16 cellular contexts compared by ENCODE assay signal in genomic region chr2:64551851-64552250, GRCh38. TPM values are rescaled to one million over a fixed set of nuclear protein-coding genes. Genes with fewer than 3 reads are reported as not detected.
DNase-seq lines count a peak whose midpoint lies in the region; ATAC-seq and TF ChIP-seq lines count a peak whose summit lies in the region.
"Had no signal": no experiment of that assay in that cellular context is flagged by ENCODE, and none has a peak within 500 bp of the region (broad histone marks: within the 10 kb centered on the region; RNA-seq: fewer than 3 reads in every experiment).

No MANE protein-coding gene starts in this region.

- H3K27me3 Mint-ChIP-seq in activated naive CD8-positive, alpha-beta T cell: no peaks in the 10 kb centered on the region
- no peaks in the 10 kb centered on the region for H3K27me3 Mint-ChIP-seq in activated naive CD8-positive, alpha-beta T cell treated with anti-CD3 and anti-CD28 coated beads, Interleukin-2, amount 50 U/mL, for 24 hours
- H3K27me3 Mint-ChIP-seq in stimulated activated memory B cell treated with anti-CD40 and anti-IgM and Interleukin-4, amounts not matched to agents 10 μg/mL and 1 μg/mL and 100 μg/mL, for 72 hours: no peaks in the 10 kb centered on the region
- H3K27me3 Mint-ChIP-seq: CD4-positive, alpha-beta T cell had no signal

- H3K4me3 Mint-ChIP-seq in activated naive CD8-positive, alpha-beta T cell: no peak overlapping the region
- H3K4me3 Mint-ChIP-seq in activated naive CD8-positive, alpha-beta T cell treated with anti-CD3 and anti-CD28 coated beads, Interleukin-2, amount 50 U/mL, for 24 hours: no peak overlapping the region
- H3K4me3 Mint-ChIP-seq in stimulated activated memory B cell treated with anti-CD40 and anti-IgM and Interleukin-4, amounts not matched to agents 10 μg/mL and 1 μg/mL and 100 μg/mL, for 72 hours: no peak overlapping the region
- H3K4me3 Mint-ChIP-seq: CD4-positive, alpha-beta T cell; GM23338 had no signal

- no peak for ATAC-seq in activated naive CD8-positive, alpha-beta T cell treated with anti-CD3 and anti-CD28 coated beads, Interleukin-2, amount 50 U/mL, for 24 hours
- ATAC-seq in stimulated activated memory B cell treated with anti-CD40 and anti-IgM and Interleukin-4, amounts not matched to agents 10 μg/mL and 1 μg/mL and 100 μg/mL, for 72 hours: no peak
- ATAC-seq in GM18909 (IDR thresholded peaks at IDR 0.05; ENCODE audit: poor library complexity, unreplicated experiment): no peak
- ATAC-seq: GM23338 had no signal

- in situ Hi-C loops in SK-MEL-5 (cut with HindIII; ENCODE audit: low pct_unique_long_range_greater_than_20kb, low sequenced_read_pairs): loop anchor here (10.0 to 25.0 kb wide), 2 partner anchors 217 to 515 kb away; no protein-coding TSS in a partner anchor
- in situ Hi-C loops in GM13977 (cut with MboI; ENCODE audit: low pct_unique_long_range_greater_than_20kb, low sequenced_read_pairs, unreplicated experiment): no loop called here

- no peaks in the 10 kb centered on the region for H3K9me3 Mint-ChIP-seq in activated naive CD8-positive, alpha-beta T cell (ENCODE audit: low read depth)
- H3K9me3 Mint-ChIP-seq in activated naive CD8-positive, alpha-beta T cell treated with anti-CD3 and anti-CD28 coated beads, Interleukin-2, amount 50 U/mL, for 24 hours: no peaks in the 10 kb centered on the region
- H3K9me3 Mint-ChIP-seq in stimulated activated memory B cell treated with anti-CD40 and anti-IgM and Interleukin-4, amounts not matched to agents 10 μg/mL and 1 μg/mL and 100 μg/mL, for 72 hours: no peaks in the 10 kb centered on the region
- H3K9me3 Mint-ChIP-seq: CD4-positive, alpha-beta T cell; GM23338 had no signal

- DNase-seq in activated naive CD8-positive, alpha-beta T cell treated with anti-CD3 and anti-CD28 coated beads, Interleukin-2, amount 50 U/mL, for 24 hours: no peak
- peak; percentile 94 for DNase-seq in SK-MEL-5 (ENCODE audit: low read depth, low spot score)
- peak; percentile 26 for DNase-seq in medulla oblongata (ENCODE audit: extremely low spot score)
- DNase-seq in DMS 273 treated with DMSO at 0.1 percent for 48 hours (lab: John Stamatoyannopoulos, UW): no peak
- DNase-seq in GM13977 (ENCODE audit: low spot score): no peak
- DNase-seq: ACHN; CD4-positive, alpha-beta T cell; DMS153; DMS79 treated with DMSO at 0.1 percent for 48 hours; EL; H7; IMR-90 had no signal

- H3K27ac Mint-ChIP-seq in activated naive CD8-positive, alpha-beta T cell: peak overlapping the region; percentile 68
- no peak overlapping the region for H3K27ac Mint-ChIP-seq in activated naive CD8-positive, alpha-beta T cell treated with anti-CD3 and anti-CD28 coated beads, Interleukin-2, amount 50 U/mL, for 24 hours
- H3K27ac Mint-ChIP-seq in stimulated activated memory B cell treated with anti-CD40 and anti-IgM and Interleukin-4, amounts not matched to agents 10 μg/mL and 1 μg/mL and 100 μg/mL, for 72 hours: peak overlapping the region; percentile 25
- H3K27ac Mint-ChIP-seq: CD4-positive, alpha-beta T cell; GM23338 had no signal

- no peak for TF ChIP-seq CTCF in GM13977 (IDR thresholded peaks at IDR 0.05; ENCODE audit: extremely low read depth, insufficient read depth, missing control alignments)

- H3K4me1 Mint-ChIP-seq in activated naive CD8-positive, alpha-beta T cell (ENCODE audit: low read depth): peaks cover 13% of the 10 kb centered on the region
- H3K4me1 Mint-ChIP-seq in activated naive CD8-positive, alpha-beta T cell treated with anti-CD3 and anti-CD28 coated beads, Interleukin-2, amount 50 U/mL, for 24 hours: peaks cover 19% of the 10 kb centered on the region
- H3K4me1 Mint-ChIP-seq in stimulated activated memory B cell treated with anti-CD40 and anti-IgM and Interleukin-4, amounts not matched to agents 10 μg/mL and 1 μg/mL and 100 μg/mL, for 72 hours: peaks cover 33% of the 10 kb centered on the region

- peaks cover 15% of the 10 kb centered on the region for H3K36me3 Mint-ChIP-seq in activated naive CD8-positive, alpha-beta T cell
- H3K36me3 Mint-ChIP-seq in activated naive CD8-positive, alpha-beta T cell treated with anti-CD3 and anti-CD28 coated beads, Interleukin-2, amount 50 U/mL, for 24 hours (ENCODE audit: low read depth): peaks cover 28% of the 10 kb centered on the region
- H3K36me3 Mint-ChIP-seq in stimulated activated memory B cell treated with anti-CD40 and anti-IgM and Interleukin-4, amounts not matched to agents 10 μg/mL and 1 μg/mL and 100 μg/mL, for 72 hours: peaks cover 26% of the 10 kb centered on the region

RNA-seq across cellular contexts. Expression of gene AFTPH, which starts 27.7 kb away (rescaled TPM):
- total RNA-seq in SK-MEL-5 (2014; rRNA removed; shearing (Covaris generic)): 44.4 and 44.7 TPM in 2 replicates
- polyA plus RNA-seq in SK-MEL-5 (2015; cell fraction: cytosol; rRNA removed): 28.7 and 29.4 TPM in 2 replicates
- polyA plus RNA-seq in SK-MEL-5 (2015; cell fraction: nucleus; rRNA removed): 21.2 and 25.3 TPM in 2 replicates

Comparison
In these comparisons a context has a peak if more than half of its experiments do, and no peak if none do; other contexts are left out.
1. DNase-seq: peak in SK-MEL-5 (single experiment) and medulla oblongata (single experiment); none in activated naive CD8-positive, alpha-beta T cell treated with anti-CD3 and anti-CD28 coated beads, Interleukin-2, amount 50 U/mL, for 24 hours (single experiment), DMS 273 treated with DMSO at 0.1 percent for 48 hours (single experiment) and GM13977 (single experiment).